ENCODE assay signal across 1 cellular context in the genomic region with DNA sequence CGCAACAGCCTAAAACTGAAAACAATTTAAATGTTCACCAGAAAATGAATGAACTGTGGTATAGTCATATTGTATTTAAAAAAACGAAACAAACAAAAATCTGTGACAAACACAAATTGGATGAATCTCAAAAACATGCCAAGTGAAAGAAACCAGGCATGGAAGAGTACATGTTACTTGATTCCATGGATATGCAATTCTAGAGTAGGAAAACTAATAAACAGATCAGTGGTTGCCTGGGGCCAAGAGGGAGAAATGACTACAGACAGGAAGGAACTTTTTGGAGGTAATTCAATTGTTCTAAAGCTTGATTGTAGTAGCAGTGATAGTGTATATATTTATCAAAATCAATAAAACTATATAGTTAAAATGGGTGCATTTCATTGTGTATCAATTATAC.
A peak's percentile ranks its signal among the peaks of the same experiment; 100 is the strongest.
TF ChIP-seq lines count a peak whose summit lies in the region.

No MANE protein-coding gene starts in this region.

TF ChIP-seq in SK-N-SH, 30 proteins besides CTCF, POLR2A, EP300 and RAD21:
- TF ChIP-seq CHD2 (IDR thresholded peaks at IDR 0.05; ENCODE audit: low read length, partially characterized antibody) (no peak), TEAD4 (IDR thresholded peaks at IDR 0.05; ENCODE audit: borderline replicate concordance, insufficient read depth) (no peak), GABPA (IDR thresholded peaks at IDR 0.05; ENCODE audit: low read depth) (no peak), RCOR1 (IDR thresholded peaks at IDR 0.05; ENCODE audit: low read length) (peak; percentile 73; the same call in 1 of the 2 replicates), FOSL2 (IDR thresholded peaks at IDR 0.05; ENCODE audit: borderline replicate concordance, low read depth) (no peak), JUND (IDR thresholded peaks at IDR 0.05) (no peak), POLR2AphosphoS5 (IDR thresholded peaks at IDR 0.05; ENCODE audit: low read depth, low read length) (no peak), FOXM1 (IDR thresholded peaks at IDR 0.05; ENCODE audit: low read depth) (no peak), TCF12 (IDR thresholded peaks at IDR 0.05) (0 out of 2 replicates have a peak, but pooled peaks have one; percentile 7)
- TF ChIP-seq, protein P1, sequence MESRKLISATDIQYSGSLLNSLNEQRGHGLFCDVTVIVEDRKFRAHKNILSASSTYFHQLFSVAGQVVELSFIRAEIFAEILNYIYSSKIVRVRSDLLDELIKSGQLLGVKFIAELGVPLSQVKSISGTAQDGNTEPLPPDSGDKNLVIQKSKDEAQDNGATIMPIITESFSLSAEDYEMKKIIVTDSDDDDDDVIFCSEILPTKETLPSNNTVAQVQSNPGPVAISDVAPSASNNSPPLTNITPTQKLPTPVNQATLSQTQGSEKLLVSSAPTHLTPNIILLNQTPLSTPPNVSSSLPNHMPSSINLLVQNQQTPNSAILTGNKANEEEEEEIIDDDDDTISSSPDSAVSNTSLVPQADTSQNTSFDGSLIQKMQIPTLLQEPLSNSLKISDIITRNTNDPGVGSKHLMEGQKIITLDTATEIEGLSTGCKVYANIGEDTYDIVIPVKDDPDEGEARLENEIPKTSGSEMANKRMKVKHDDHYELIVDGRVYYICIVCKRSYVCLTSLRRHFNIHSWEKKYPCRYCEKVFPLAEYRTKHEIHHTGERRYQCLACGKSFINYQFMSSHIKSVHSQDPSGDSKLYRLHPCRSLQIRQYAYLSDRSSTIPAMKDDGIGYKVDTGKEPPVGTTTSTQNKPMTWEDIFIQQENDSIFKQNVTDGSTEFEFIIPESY (IDR thresholded peaks at IDR 0.05; ENCODE audit: borderline replicate concordance, low read depth): no peak
- TF ChIP-seq, protein P2, sequence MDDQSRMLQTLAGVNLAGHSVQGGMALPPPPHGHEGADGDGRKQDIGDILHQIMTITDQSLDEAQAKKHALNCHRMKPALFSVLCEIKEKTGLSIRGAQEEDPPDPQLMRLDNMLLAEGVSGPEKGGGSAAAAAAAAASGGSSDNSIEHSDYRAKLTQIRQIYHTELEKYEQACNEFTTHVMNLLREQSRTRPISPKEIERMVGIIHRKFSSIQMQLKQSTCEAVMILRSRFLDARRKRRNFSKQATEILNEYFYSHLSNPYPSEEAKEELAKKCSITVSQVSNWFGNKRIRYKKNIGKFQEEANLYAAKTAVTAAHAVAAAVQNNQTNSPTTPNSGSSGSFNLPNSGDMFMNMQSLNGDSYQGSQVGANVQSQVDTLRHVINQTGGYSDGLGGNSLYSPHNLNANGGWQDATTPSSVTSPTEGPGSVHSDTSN (IDR thresholded peaks at IDR 0.05): no peak
- TF ChIP-seq, protein P3, sequence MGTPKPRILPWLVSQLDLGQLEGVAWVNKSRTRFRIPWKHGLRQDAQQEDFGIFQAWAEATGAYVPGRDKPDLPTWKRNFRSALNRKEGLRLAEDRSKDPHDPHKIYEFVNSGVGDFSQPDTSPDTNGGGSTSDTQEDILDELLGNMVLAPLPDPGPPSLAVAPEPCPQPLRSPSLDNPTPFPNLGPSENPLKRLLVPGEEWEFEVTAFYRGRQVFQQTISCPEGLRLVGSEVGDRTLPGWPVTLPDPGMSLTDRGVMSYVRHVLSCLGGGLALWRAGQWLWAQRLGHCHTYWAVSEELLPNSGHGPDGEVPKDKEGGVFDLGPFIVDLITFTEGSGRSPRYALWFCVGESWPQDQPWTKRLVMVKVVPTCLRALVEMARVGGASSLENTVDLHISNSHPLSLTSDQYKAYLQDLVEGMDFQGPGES (IDR thresholded peaks at IDR 0.05; ENCODE audit: low read depth, low read length): no peak
- TF ChIP-seq, protein P4, sequence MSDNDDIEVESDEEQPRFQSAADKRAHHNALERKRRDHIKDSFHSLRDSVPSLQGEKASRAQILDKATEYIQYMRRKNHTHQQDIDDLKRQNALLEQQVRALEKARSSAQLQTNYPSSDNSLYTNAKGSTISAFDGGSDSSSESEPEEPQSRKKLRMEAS (IDR thresholded peaks at IDR 0.05; ENCODE audit: low read depth): no peak
- TF ChIP-seq, protein P5, sequence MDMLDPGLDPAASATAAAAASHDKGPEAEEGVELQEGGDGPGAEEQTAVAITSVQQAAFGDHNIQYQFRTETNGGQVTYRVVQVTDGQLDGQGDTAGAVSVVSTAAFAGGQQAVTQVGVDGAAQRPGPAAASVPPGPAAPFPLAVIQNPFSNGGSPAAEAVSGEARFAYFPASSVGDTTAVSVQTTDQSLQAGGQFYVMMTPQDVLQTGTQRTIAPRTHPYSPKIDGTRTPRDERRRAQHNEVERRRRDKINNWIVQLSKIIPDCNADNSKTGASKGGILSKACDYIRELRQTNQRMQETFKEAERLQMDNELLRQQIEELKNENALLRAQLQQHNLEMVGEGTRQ (IDR thresholded peaks at IDR 0.05; ENCODE audit: borderline replicate concordance, low read depth, low read length): no peak
